In the genomic region with DNA sequence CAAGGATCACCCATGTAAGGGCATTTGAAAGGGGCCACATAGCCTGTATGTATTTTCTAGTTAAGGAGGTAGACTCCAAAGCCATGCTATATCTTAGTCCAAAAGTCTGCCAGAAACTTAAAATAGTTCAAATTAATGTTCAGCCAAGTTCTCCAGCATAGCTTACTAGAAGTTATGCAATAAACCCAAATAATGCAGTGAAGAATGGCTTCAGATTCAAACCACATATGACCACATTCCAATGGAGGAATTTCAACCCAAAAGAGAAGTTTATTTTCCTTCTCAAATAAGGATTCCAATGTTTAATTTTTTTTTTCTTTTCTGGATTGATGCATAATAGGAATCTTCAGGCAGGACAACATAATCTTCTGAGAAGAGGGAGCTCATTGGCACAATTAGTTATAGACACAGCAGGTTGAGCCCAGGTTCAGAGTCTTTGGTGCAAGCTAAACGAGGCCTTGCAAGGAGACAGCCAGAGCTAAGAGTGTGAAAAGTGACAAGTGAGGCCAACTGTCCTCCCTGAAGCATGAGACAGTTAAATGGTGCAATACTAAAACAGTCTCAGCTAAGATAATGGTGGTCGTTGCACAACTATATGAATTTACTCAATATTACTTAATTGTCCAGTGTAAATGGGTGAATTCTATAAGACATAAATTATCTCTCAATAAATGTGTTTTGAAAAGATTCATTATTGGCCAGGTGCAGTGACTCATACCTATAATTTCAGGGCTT, we compare ENCODE assay signal across 21 cellular contexts.
"Had no signal": no experiment of that assay in that cellular context is flagged by ENCODE, and none has a peak within 500 bp of the region (broad histone marks: within the 10 kb centered on the region; RNA-seq: fewer than 3 reads in every experiment).

No MANE protein-coding gene starts in this region.

- H3K4me3 ChIP-seq: left ventricle myocardium inferior, ovary, psoas muscle, skin epidermis had no signal

- H3K4me1 ChIP-seq: foreskin keratinocyte, left ventricle myocardium inferior, psoas muscle had no signal

- H3K9me3 ChIP-seq: neutrophil, ovary had no signal

- H3K27me3 ChIP-seq: brain microvascular endothelial cell, foreskin keratinocyte, neutrophil, ovary had no signal

- H3K36me3 ChIP-seq: brain microvascular endothelial cell, left ventricle myocardium inferior, neutrophil, ovary had no signal

- DNase-seq: activated CD4-positive, alpha-beta memory T cell treated with anti-CD3 and anti-CD28 coated beads, Interleukin-2, amount 10 ng/mL, durations not matched to agents 7 days and 5 days; activated CD4-positive, alpha-beta T cell treated with anti-CD3 and anti-CD28 coated beads for 48 hours; activated gamma-delta T cell; activated naive CD4-positive, alpha-beta T cell treated with anti-CD3 and anti-CD28 coated beads, Interleukin-2, amount 50 U/mL, for 16 hours; activated naive CD8-positive, alpha-beta T cell treated with anti-CD3 and anti-CD28 coated beads, Interleukin-2, amount 50 U/mL, for 24 hours; activated T-cell treated with anti-CD3 and anti-CD28 coated beads for 4 hours; anterior cingulate cortex; brain microvascular endothelial cell; caudate nucleus; effector CD4-positive, alpha-beta T cell; foreskin keratinocyte; kidney glomerular epithelial cell; left ventricle myocardium inferior; ovary; psoas muscle; right cardiac atrium; stimulated activated CD4-positive, alpha-beta T cell treated with anti-CD3 and anti-CD28 coated beads, Interleukin-1b, Interleukin-23, amount 100 ng/mL, for 48 hours; stimulated activated naive CD8-positive, alpha-beta T cell treated with anti-CD3 and anti-CD28 coated beads, Interleukin-15, amount 100 ng/mL, for 72 hours had no signal

- H3K27ac ChIP-seq: brain microvascular endothelial cell, foreskin keratinocyte, left ventricle myocardium inferior, neutrophil, ovary, psoas muscle had no signal

- ATAC-seq: activated naive CD8-positive, alpha-beta T cell treated with anti-CD3 and anti-CD28 coated beads, Interleukin-2, amount 50 U/mL, for 24 hours; foreskin keratinocyte; psoas muscle; stimulated activated effector memory CD8-positive, alpha-beta T cell treated with anti-CD3 and anti-CD28 coated beads, Interleukin-12 subunit alpha, Interleukin-12 subunit beta, amount 100 ng/mL, for 72 hours; stimulated activated naive CD8-positive, alpha-beta T cell treated with anti-CD3 and anti-CD28 coated beads, Interleukin-15, amount 100 ng/mL, for 72 hours had no signal
